Comparison of ENCODE assay signal across 1 cellular context in genomic region chr7:2873686-2874551, GRCh38.
A peak's percentile ranks its signal among the peaks of the same experiment; 100 is the strongest.
TF ChIP-seq lines count a peak whose summit lies in the region.

No MANE protein-coding gene starts in this region.

TF ChIP-seq in K562, 482 proteins besides CTCF, POLR2A, EP300 and RAD21 (continued from another document and continues in another):
- TF ChIP-seq ZNF639 (CRISPR knock-in tag; conservative IDR thresholded peaks at IDR 0.05 in 1 of 2, IDR thresholded peaks at IDR 0.05 in 1 of 2) (no peak), GTF2E2 (tag; IDR thresholded peaks at IDR 0.05) (peak; percentile 85; the same call in 1 of the 2 replicates), HNRNPLL (IDR thresholded peaks at IDR 0.05; ENCODE audit: low read depth, low read length, poor library complexity, severe bottlenecking) (no peak), HNRNPH1 (optimal IDR thresholded peaks at IDR 0.05; ENCODE audit: low read depth, low read length) (no peak), PHF8 (IDR thresholded peaks at IDR 0.05; ENCODE audit: borderline replicate concordance, low read length) (no peak), EP400 (IDR thresholded peaks at IDR 0.05) (no peak), PBX2 (CRISPR knock-in tag; IDR thresholded peaks at IDR 0.05; ENCODE audit: low read depth) (no peak), PBX2 (tag; conservative IDR thresholded peaks at IDR 0.05; ENCODE audit: low read depth) (no peak), HSF4 (CRISPR knock-in tag; IDR thresholded peaks at IDR 0.05; ENCODE audit: borderline replicate concordance) (no peak), YBX1 (IDR thresholded peaks at IDR 0.05) (no peak), ZNF143 (CRISPR knock-in tag; IDR thresholded peaks at IDR 0.05) (peak; percentile 82), MLX (CRISPR knock-in tag; conservative IDR thresholded peaks at IDR 0.05) (no peak), KAT7 (CRISPR knock-in tag; IDR thresholded peaks at IDR 0.05; ENCODE audit: borderline replicate concordance) (no peak), ERF (CRISPR knock-in tag; IDR thresholded peaks at IDR 0.05) (no peak), ARID3A (IDR thresholded peaks at IDR 0.05; ENCODE audit: borderline replicate concordance, low read depth, low read length) (0 out of 2 replicates have a peak, but pooled peaks have one; percentile 38), ZNF586 (CRISPR knock-in tag; conservative IDR thresholded peaks at IDR 0.05) (no peak), FOXA1 (IDR thresholded peaks at IDR 0.05; ENCODE audit: borderline replicate concordance) (no peak), ZBTB33 (CRISPR knock-in tag; IDR thresholded peaks at IDR 0.05) (no peak), FOXO4 (CRISPR knock-in tag; IDR thresholded peaks at IDR 0.05) (no peak), ZNF316 (IDR thresholded peaks at IDR 0.05) (peak; percentile 46; the same call in 1 of the 2 replicates), RFX5 (IDR thresholded peaks at IDR 0.05; ENCODE audit: low read depth, low read length) (no peak), SMARCB1 (IDR thresholded peaks at IDR 0.05; ENCODE audit: insufficient read length, low read depth) (no peak), PHF20 (IDR thresholded peaks at IDR 0.05; ENCODE audit: partially characterized antibody) (no peak), TAF7 (tag; IDR thresholded peaks at IDR 0.05) (no peak), ILF3 (IDR thresholded peaks at IDR 0.05; ENCODE audit: borderline replicate concordance) (no peak), WHSC1 (IDR thresholded peaks at IDR 0.05; ENCODE audit: low read length) (no peak), SNAPC5 (CRISPR knock-in tag; IDR thresholded peaks at IDR 0.05) (peak; percentile 91), RBM14 (IDR thresholded peaks at IDR 0.05; ENCODE audit: borderline replicate concordance, insufficient read depth, low read depth, low read length) (no peak), NCOA4 (IDR thresholded peaks at IDR 0.05; ENCODE audit: partially characterized antibody) (no peak), CHD2 (IDR thresholded peaks at IDR 0.05; ENCODE audit: low read depth, low read length) (peak; percentile 36; the same call in 1 of the 2 replicates), ZNF124 (CRISPR knock-in tag; IDR thresholded peaks at IDR 0.05) (no peak), ZC3H4 (CRISPR knock-in tag; IDR thresholded peaks at IDR 0.05; ENCODE audit: borderline replicate concordance) (no peak), ADNP (tag; IDR thresholded peaks at IDR 0.05) (no peak), THAP12 (CRISPR knock-in tag; IDR thresholded peaks at IDR 0.05) (no peak), CBFA2T3 (IDR thresholded peaks at IDR 0.05) (0 out of 2 replicates have a peak, but pooled peaks have one; percentile 26), ARID2 (IDR thresholded peaks at IDR 0.05) (no peak), ZNF785 (CRISPR knock-in tag; IDR thresholded peaks at IDR 0.05) (no peak), SAFB2 (IDR thresholded peaks at IDR 0.05; ENCODE audit: borderline replicate concordance, low read depth, low read length, severe bottlenecking) (no peak), SIX5 (IDR thresholded peaks at IDR 0.05; ENCODE audit: borderline replicate concordance in 1 of 2, insufficient read depth in 1 of 2, low read depth in 1 of 2, low read length in 2 of 2) (no peak), SNIP1 (IDR thresholded peaks at IDR 0.05; ENCODE audit: low read depth) (no peak), CTBP1 (IDR thresholded peaks at IDR 0.05; ENCODE audit: borderline replicate concordance) (peak; percentile 39; the same call in 1 of the 2 replicates), ETV5 (CRISPR knock-in tag; IDR thresholded peaks at IDR 0.05; ENCODE audit: low read depth) (no peak), AFF4 (CRISPR knock-in tag; IDR thresholded peaks at IDR 0.05) (no peak), HMBOX1 (IDR thresholded peaks at IDR 0.05) (no peak), ZNF445 (CRISPR knock-in tag; IDR thresholded peaks at IDR 0.05; ENCODE audit: low read depth) (no peak)
